Comparison of ENCODE assay signal across 29 cellular contexts in the genomic region with DNA sequence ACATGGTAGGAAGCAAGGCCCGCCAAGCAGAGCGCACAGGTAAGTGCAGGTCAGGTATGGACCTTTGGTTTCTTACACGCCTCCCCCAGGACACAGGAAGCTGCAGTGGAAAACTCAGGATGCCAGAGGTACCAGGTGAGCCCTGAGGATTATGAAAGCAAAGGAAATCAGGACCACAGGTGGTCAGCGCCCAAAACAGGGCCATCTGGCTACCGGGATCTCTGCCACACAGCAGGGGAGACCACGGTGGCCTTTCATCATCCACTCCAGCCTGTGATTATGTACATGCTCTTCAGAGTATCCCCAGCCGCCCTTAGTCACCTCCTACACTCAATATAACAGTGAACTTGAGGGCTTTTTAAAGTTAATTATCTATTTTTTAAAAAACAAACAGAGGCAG.
DNase-seq lines count a peak whose midpoint lies in the region; ATAC-seq, FAIRE-seq and TF ChIP-seq lines count a peak whose summit lies in the region.
"Had no signal": no experiment of that assay in that cellular context is flagged by ENCODE, and none has a peak within 500 bp of the region (broad histone marks: within the 10 kb centered on the region; RNA-seq: fewer than 3 reads in every experiment).

No MANE protein-coding gene starts in this region.

- no peak overlapping the region for H3K9ac ChIP-seq in HepG2 (ENCODE audit: insufficient read depth, low read depth, low read length)

- BruUV-seq in HepG2 (replicated peaks; lab: Mats Ljungman, UMichigan): no TSS peak

- H3K36me3 ChIP-seq in HepG2 (replicated peaks in 1 of 2; ENCODE audit: control insufficient read depth in 1 of 2, insufficient read depth in 2 of 2, low read length in 2 of 2): no peaks in the 10 kb centered on the region
- no peaks in the 10 kb centered on the region for H3K36me3 ChIP-seq in right lobe of liver
- H3K36me3 ChIP-seq in aorta (ENCODE audit: control insufficient read depth in 1 of 2, insufficient read depth in 2 of 2, low read length in 1 of 2): no peaks in the 10 kb centered on the region
- H3K36me3 ChIP-seq: BE2C, SJSA1 had no signal

- H2AFZ ChIP-seq in HepG2 (ENCODE audit: low read length): no peak overlapping the region

- no peak overlapping the region for H3K4me3 ChIP-seq in HepG2 (replicated peaks in 1 of 3; ENCODE audit: insufficient read depth in 1 of 3, low read depth in 2 of 3, low read length in 3 of 3)
- H3K4me3 ChIP-seq in right lobe of liver: no peak overlapping the region
- H3K4me3 ChIP-seq in aorta (ENCODE audit: low read length in 2 of 2): no peak overlapping the region
- H3K4me3 ChIP-seq: heart right ventricle, left ventricle myocardium inferior, SJSA1 had no signal

- no peak for TF ChIP-seq CTCF in HepG2 (CRISPR knock-in tag; IDR thresholded peaks at IDR 0.05)
- no peak for TF ChIP-seq CTCF in right lobe of liver (IDR thresholded peaks at IDR 0.05)

- H3K27me3 ChIP-seq in HepG2 (ENCODE audit: control insufficient read depth in 1 of 2, insufficient read depth in 2 of 2, low read length in 2 of 2): no peaks in the 10 kb centered on the region
- no peaks in the 10 kb centered on the region for H3K27me3 ChIP-seq in right lobe of liver
- H3K27me3 ChIP-seq in aorta (ENCODE audit: control insufficient read depth in 1 of 2, insufficient read depth in 2 of 2, low read length in 1 of 2): no peaks in the 10 kb centered on the region
- H3K27me3 ChIP-seq: BE2C, heart right ventricle, SJSA1 had no signal

- no peaks in the 10 kb centered on the region for H3K79me2 ChIP-seq in HepG2 (ENCODE audit: insufficient read depth, low read length)

- TF ChIP-seq RAD21 in HepG2 (CRISPR knock-in tag; IDR thresholded peaks at IDR 0.05): no peak

- DNase-seq in HepG2 (ENCODE audit: low spot score) (no peak), right lobe of liver (no peak), NCI-H345 (lab: John Stamatoyannopoulos, UW) (peak; percentile 65), cerebellum (ENCODE audit: low spot score) (peak; percentile 74), aorta (no peak), SHP77 treated with DMSO at 0.1 percent for 48 hours (lab: John Stamatoyannopoulos, UW) (no peak)
- DNase-seq in activated CD4-positive, alpha-beta T cell treated with anti-CD3 and anti-CD28 coated beads, Interleukin-2, amount 50 U/mL, for 48 hours: no peak
- DNase-seq: activated CD4-positive, alpha-beta T cell treated with anti-CD3 and anti-CD28 coated beads for 1 hour; activated CD8-positive, alpha-beta T cell treated with anti-CD3 and anti-CD28 coated beads, Interleukin-2, amount 10 ng/mL, durations not matched to agents 7 days and 5 days; activated gamma-delta T cell treated with Interleukin-2 at 50 U/mL for 16 hours; activated T-cell treated with anti-CD3 and anti-CD28 coated beads, Interleukin-2, amount 50 U/mL, for 24 hours; BE2C; effector CD4-positive, alpha-beta T cell; erythroblast; foreskin fibroblast; heart right ventricle; left ventricle myocardium inferior; midbrain; natural killer cell; NCI-H1930; NK-92 treated with Interleukin-12 subunit alpha and Interleukin-12 subunit beta, amount 100 ng/mL, for 24 hours; stimulated activated CD4-positive, alpha-beta T cell treated with anti-CD3 and anti-CD28 coated beads, Interleukin-4, amount 100 ng/mL, for 1 hour; T-cell had no signal

- in situ Hi-C loops in HepG2 (cut with HindIII; ENCODE audit: extremely low pct_ligation_motif_present, low pct_unique_long_range_greater_than_20kb): no loop called here

- POLR2A ChIA-PET in HepG2 (lab: Yijun Ruan, JAX): no interaction called here

- no peaks in the 10 kb centered on the region for H4K20me1 ChIP-seq in HepG2 (ENCODE audit: insufficient read depth, low read length)

- CTCF ChIA-PET in HepG2 (lab: Yijun Ruan, JAX; ENCODE audit: low intra/inter-chr PET ratio, low total read pairs): no interaction called here

- no peak overlapping the region for H3K4me2 ChIP-seq in HepG2 (ENCODE audit: low read depth, low read length)

- FAIRE-seq in HepG2 (lab: Jason Lieb, UNC): no peak
- FAIRE-seq: GM12892 had no signal

- TF ChIP-seq EP300 in HepG2 (IDR thresholded peaks at IDR 0.05; ENCODE audit: low read depth in 2 of 2, low read length in 2 of 2) (no peak), HepG2 (CRISPR knock-in tag; IDR thresholded peaks at IDR 0.05; ENCODE audit: borderline replicate concordance) (no peak)

- peak; percentile 60 for ATAC-seq in HepG2
- ATAC-seq in right lobe of liver: no peak
- ATAC-seq in aorta (ENCODE audit: low FRiP score): peak; percentile 19
- ATAC-seq in HG02884 (IDR thresholded peaks at IDR 0.05; ENCODE audit: unreplicated experiment): no peak
- ATAC-seq: activated CD8-positive, alpha-beta T cell treated with anti-CD3 and anti-CD28 coated beads, Interleukin-2, amount 10 ng/mL, durations not matched to agents 7 days and 5 days; HCT116; heart right ventricle; natural killer cell; Panc1; stimulated activated memory B cell treated with anti-CD40 and anti-IgM and Interleukin-4, amounts not matched to agents 10 μg/mL and 1 μg/mL and 100 μg/mL, for 72 hours; T-cell had no signal

- 50% methylated on average over 7 of the region's 7 CpGs for WGBS in HepG2 (ENCODE audit: low lambda C conversion rate)
- WGBS in right lobe of liver (ENCODE audit: insufficient coverage, low coverage, low lambda C conversion rate, missing lambda C conversion rate): 79% methylated on average over 5 of the region's 7 CpGs
- 90% methylated on average over 7 of the region's 7 CpGs for WGBS in aorta, 2 donors

- H3K4me1 ChIP-seq in HepG2 (ENCODE audit: insufficient read depth, low read length) (no peaks in the 10 kb centered on the region), right lobe of liver (no peaks in the 10 kb centered on the region), aorta (ENCODE audit: control insufficient read depth in 1 of 2, insufficient read depth in 2 of 2, low read length in 2 of 2) (peaks cover 3 to 6% of the 10 kb centered on the region in 2 donors)
- H3K4me1 ChIP-seq: BE2C, heart right ventricle, left ventricle myocardium inferior, SJSA1 had no signal

- intact Hi-C loops in HepG2 (cut with micrococcal nuclease; ENCODE audit: unreplicated experiment): no loop called here
- intact Hi-C loops in right lobe of liver (cut with DNase I): no loop called here
- intact Hi-C loops in aorta (cut with DNase I): loop anchor here in 1 of 2 donors (10.0 kb wide), 1 partner anchor 126 kb away; the partner anchor contains the start of gene EPC2

- no peak overlapping the region for H3K27ac ChIP-seq in HepG2 (ENCODE audit: extremely low read length, insufficient read depth, low read length)
- H3K27ac ChIP-seq in right lobe of liver: no peak overlapping the region
- H3K27ac ChIP-seq in aorta (ENCODE audit: low read depth in 1 of 2, low read length in 2 of 2): no peak overlapping the region
- H3K27ac ChIP-seq: heart right ventricle, left ventricle myocardium inferior, SJSA1 had no signal

- no peaks in the 10 kb centered on the region for H3K9me3 ChIP-seq in HepG2 (ENCODE audit: low read length)
- H3K9me3 ChIP-seq in right lobe of liver: no peaks in the 10 kb centered on the region
- no peaks in the 10 kb centered on the region for H3K9me3 ChIP-seq in aorta (ENCODE audit: control insufficient read depth, low read length)
- H3K9me3 ChIP-seq: BE2C, heart right ventricle, left ventricle myocardium inferior, SJSA1 had no signal

- no peak for TF ChIP-seq POLR2A in HepG2 (IDR thresholded peaks at IDR 0.05; ENCODE audit: insufficient read depth in 1 of 2, low read depth in 2 of 2, low read length in 2 of 2)
- TF ChIP-seq POLR2A in right lobe of liver (IDR thresholded peaks at IDR 0.05): no peak

TF ChIP-seq in HepG2, 621 proteins besides CTCF, POLR2A, EP300 and RAD21 (continues in another document):
- TF ChIP-seq PHF5A (CRISPR knock-in tag; IDR thresholded peaks at IDR 0.05; ENCODE audit: low read depth, unreplicated experiment): no peak
- no peak for TF ChIP-seq ZBTB8A (CRISPR knock-in tag; IDR thresholded peaks at IDR 0.05; ENCODE audit: borderline replicate concordance, low read depth)
- TF ChIP-seq IRF2 (CRISPR knock-in tag; IDR thresholded peaks at IDR 0.05): no peak
- no peak for TF ChIP-seq SIN3A (IDR thresholded peaks at IDR 0.05; ENCODE audit: borderline replicate concordance, low read depth, low read length)
- TF ChIP-seq, protein P1, sequence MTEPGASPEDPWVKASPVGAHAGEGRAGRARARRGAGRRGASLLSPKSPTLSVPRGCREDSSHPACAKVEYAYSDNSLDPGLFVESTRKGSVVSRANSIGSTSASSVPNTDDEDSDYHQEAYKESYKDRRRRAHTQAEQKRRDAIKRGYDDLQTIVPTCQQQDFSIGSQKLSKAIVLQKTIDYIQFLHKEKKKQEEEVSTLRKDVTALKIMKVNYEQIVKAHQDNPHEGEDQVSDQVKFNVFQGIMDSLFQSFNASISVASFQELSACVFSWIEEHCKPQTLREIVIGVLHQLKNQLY (CRISPR knock-in tag; IDR thresholded peaks at IDR 0.05): no peak
- no peak for TF ChIP-seq SP1 (IDR thresholded peaks at IDR 0.05)
- no peak for TF ChIP-seq SP1 (CRISPR knock-in tag; IDR thresholded peaks at IDR 0.05)

Comparison
In these comparisons a context has a peak if more than half of its experiments do, and no peak if none do; other contexts are left out.
1. ATAC-seq: peak in HepG2 (single experiment) and aorta (single experiment); none in right lobe of liver (0 of 4) and HG02884 (single experiment).
2. DNase-seq: peak in NCI-H345 (single experiment) and cerebellum (single experiment); none in HepG2 (single experiment), right lobe of liver (0 of 3), aorta (0 of 2), SHP77 treated with DMSO at 0.1 percent for 48 hours (single experiment) and activated CD4-positive, alpha-beta T cell treated with anti-CD3 and anti-CD28 coated beads, Interleukin-2, amount 50 U/mL, for 48 hours (0 of 2).